25 cellular contexts compared by ENCODE assay signal in genomic region chr5:153891394-153891793, GRCh38.
A peak's percentile ranks its signal among the peaks of the same experiment; 100 is the strongest.
DNase-seq lines count a peak whose midpoint lies in the region; ATAC-seq and TF ChIP-seq lines count a peak whose summit lies in the region.
"Had no signal": no experiment of that assay in that cellular context is flagged by ENCODE, and none has a peak within 500 bp of the region (broad histone marks: within the 10 kb centered on the region; RNA-seq: fewer than 3 reads in every experiment).

No MANE protein-coding gene starts in this region.

- TF ChIP-seq CTCF in GM12865 (IDR thresholded peaks at IDR 0.05; ENCODE audit: insufficient read depth, low read depth, low read length, missing control alignments), result no peak

- no peaks in the 10 kb centered on the region for H3K4me1 Mint-ChIP-seq in stimulated activated effector memory CD8-positive, alpha-beta T cell treated with anti-CD3 and anti-CD28 coated beads, Interleukin-12 subunit alpha, Interleukin-12 subunit beta, amount 100 ng/mL, for 72 hours
- H3K4me1 Mint-ChIP-seq: activated naive CD4-positive, alpha-beta T cell treated with anti-CD3 and anti-CD28 coated beads, Interleukin-2, amount 10 ng/mL, durations not matched to agents 7 days and 5 days had no signal

- no peak overlapping the region for H3K4me3 ChIP-seq in GM12865 (ENCODE audit: low read depth, low read length)
- H3K4me3 ChIP-seq: coronary artery, esophagus squamous epithelium, gastrocnemius medialis, SJCRH30, suprapubic skin, vagina had no signal

- no peak overlapping the region for H3K4me3 Mint-ChIP-seq in stimulated activated effector memory CD8-positive, alpha-beta T cell treated with anti-CD3 and anti-CD28 coated beads, Interleukin-12 subunit alpha, Interleukin-12 subunit beta, amount 100 ng/mL, for 72 hours
- H3K4me3 Mint-ChIP-seq: activated naive CD4-positive, alpha-beta T cell treated with anti-CD3 and anti-CD28 coated beads, Interleukin-2, amount 10 ng/mL, durations not matched to agents 7 days and 5 days; H9 had no signal

- ATAC-seq in GM18868 (IDR thresholded peaks at IDR 0.05; ENCODE audit: unreplicated experiment) (peak; percentile 49), HG02642 (IDR thresholded peaks at IDR 0.05; ENCODE audit: poor library complexity, unreplicated experiment) (peak; percentile 54), HG03442 (IDR thresholded peaks at IDR 0.05; ENCODE audit: unreplicated experiment) (peak; percentile 49), left colon (no peak)
- ATAC-seq in stimulated activated effector memory CD8-positive, alpha-beta T cell treated with anti-CD3 and anti-CD28 coated beads, Interleukin-12 subunit alpha, Interleukin-12 subunit beta, amount 100 ng/mL, for 72 hours, result no peak
- ATAC-seq: gastrocnemius medialis had no signal

- intact Hi-C loops in left colon (cut with DNase I, micrococcal nuclease), result no loop called here

- H3K36me3 Mint-ChIP-seq in stimulated activated effector memory CD8-positive, alpha-beta T cell treated with anti-CD3 and anti-CD28 coated beads, Interleukin-12 subunit alpha, Interleukin-12 subunit beta, amount 100 ng/mL, for 72 hours, result no peaks in the 10 kb centered on the region
- H3K36me3 Mint-ChIP-seq: activated naive CD4-positive, alpha-beta T cell treated with anti-CD3 and anti-CD28 coated beads, Interleukin-2, amount 10 ng/mL, durations not matched to agents 7 days and 5 days had no signal

- DNase-seq in GM12865 (ENCODE audit: low read depth) (peak; percentile 16), hypothalamus (lab: John Stamatoyannopoulos, UW) (no peak), NOMO-1 treated with DMSO at 0.1 percent for 48 hours (lab: John Stamatoyannopoulos, UW; ENCODE audit: unreplicated experiment) (no peak), left colon (no peak)
- DNase-seq in stimulated activated effector memory CD8-positive, alpha-beta T cell treated with anti-CD3 and anti-CD28 coated beads, Interleukin-12 subunit alpha, Interleukin-12 subunit beta, amount 100 ng/mL, for 72 hours (ENCODE audit: low spot score in 2 of 2), result no peak
- DNase-seq: activated CD4-positive, alpha-beta T cell treated with anti-CD3 and anti-CD28 coated beads for 4 hours; activated naive CD4-positive, alpha-beta T cell treated with anti-CD3 and anti-CD28 coated beads, Interleukin-2, amount 10 ng/mL, durations not matched to agents 7 days and 5 days; amygdala; C1 segment of cervical spinal cord; Calu3; EL; esophagus squamous epithelium; gastrocnemius medialis; H9; KBM-7; NCI-H1436 treated with DMSO at 0.1 percent for 48 hours; NCI-H345; nucleus accumbens; SJCRH30 had no signal

- no peaks in the 10 kb centered on the region for H3K9me3 Mint-ChIP-seq in stimulated activated effector memory CD8-positive, alpha-beta T cell treated with anti-CD3 and anti-CD28 coated beads, Interleukin-12 subunit alpha, Interleukin-12 subunit beta, amount 100 ng/mL, for 72 hours
- H3K9me3 Mint-ChIP-seq: activated naive CD4-positive, alpha-beta T cell treated with anti-CD3 and anti-CD28 coated beads, Interleukin-2, amount 10 ng/mL, durations not matched to agents 7 days and 5 days; H9 had no signal

- no peak overlapping the region for H3K27ac Mint-ChIP-seq in stimulated activated effector memory CD8-positive, alpha-beta T cell treated with anti-CD3 and anti-CD28 coated beads, Interleukin-12 subunit alpha, Interleukin-12 subunit beta, amount 100 ng/mL, for 72 hours
- H3K27ac Mint-ChIP-seq: activated naive CD4-positive, alpha-beta T cell treated with anti-CD3 and anti-CD28 coated beads, Interleukin-2, amount 10 ng/mL, durations not matched to agents 7 days and 5 days had no signal

Comparison
In these comparisons a context has a peak if more than half of its experiments do, and no peak if none do; other contexts are left out.
1. ATAC-seq: peak in GM18868 (single experiment), HG02642 (single experiment) and HG03442 (single experiment); none in stimulated activated effector memory CD8-positive, alpha-beta T cell treated with anti-CD3 and anti-CD28 coated beads, Interleukin-12 subunit alpha, Interleukin-12 subunit beta, amount 100 ng/mL, for 72 hours (single experiment) and left colon (single experiment).